In genomic region chr12:10392394-10392930, GRCh38 we compare ENCODE assay signal across 8 cellular contexts. TPM values are rescaled to one million over a fixed set of nuclear protein-coding genes. Genes with fewer than 3 reads are reported as not detected.
DNase-seq lines count a peak whose midpoint lies in the region; ATAC-seq and TF ChIP-seq lines count a peak whose summit lies in the region.

No MANE protein-coding gene starts in this region.

- TF ChIP-seq CTCF in choroid plexus epithelial cell (conservative IDR thresholded peaks at IDR 0.05; ENCODE audit: low read depth, low read length): no peak
- no peak for TF ChIP-seq CTCF in osteocyte (IDR thresholded peaks at IDR 0.05)

- peak overlapping the region; percentile 91 for H3K27ac Mint-ChIP-seq in osteocyte (ENCODE audit: unreplicated experiment)

- no peaks in the 10 kb centered on the region for H3K27me3 Mint-ChIP-seq in osteocyte (ENCODE audit: unreplicated experiment)

- H3K9me3 Mint-ChIP-seq in osteocyte (ENCODE audit: unreplicated experiment): no peaks in the 10 kb centered on the region

- peaks cover 83% of the 10 kb centered on the region for H3K4me1 Mint-ChIP-seq in osteocyte (ENCODE audit: unreplicated experiment)

- ATAC-seq in HG03025 (IDR thresholded peaks at IDR 0.05; ENCODE audit: low FRiP score, unreplicated experiment) (peak; percentile 42), HG03045 (IDR thresholded peaks at IDR 0.05; ENCODE audit: unreplicated experiment) (no peak)

- DNase-seq in activated gamma-delta T cell treated with Interleukin-2 at 50 U/mL for 16 hours (peak; percentile 52), activated gamma-delta T cell (lab: John Stamatoyannopoulos, UW) (no peak), NCI-H69 (lab: John Stamatoyannopoulos, UW) (peak; percentile 13), choroid plexus epithelial cell (ENCODE audit: low read depth) (peak; percentile 100), osteocyte (ENCODE audit: extremely low spot score, unreplicated experiment) (peak; percentile 90)
- no peak for DNase-seq in activated naive CD4-positive, alpha-beta T cell (lab: John Stamatoyannopoulos, UW)

- H3K4me3 ChIP-seq in choroid plexus epithelial cell (ENCODE audit: low read depth, low read length): no peak overlapping the region

- H3K4me3 Mint-ChIP-seq in osteocyte (ENCODE audit: unreplicated experiment): peak overlapping the region; percentile 57

- H3K36me3 Mint-ChIP-seq in osteocyte (ENCODE audit: unreplicated experiment): no peaks in the 10 kb centered on the region

RNA-seq across cellular contexts. Expression of gene KLRK1, which starts 2.6 kb away (rescaled TPM):
- total RNA-seq in osteocyte: 3.2 and 4.9 TPM in 2 replicates

RNA-seq across cellular contexts. Expression of gene KLRC4, which starts 17.1 kb away (rescaled TPM):
- total RNA-seq in osteocyte: 3.1 and 3.3 TPM in 2 replicates

RNA-seq across cellular contexts. Expression of gene KLRC3, which starts 27.9 kb away (rescaled TPM):
- total RNA-seq in osteocyte: 4.9 and 6.7 TPM in 2 replicates

RNA-seq across cellular contexts. Expression of gene KLRC2, which starts 43.3 kb away (rescaled TPM):
- 3.0 and 3.6 TPM in 2 replicates for total RNA-seq in osteocyte

Comparison
In these comparisons a context has a peak if more than half of its experiments do, and no peak if none do; other contexts are left out.
1. DNase-seq: peak in activated gamma-delta T cell treated with Interleukin-2 at 50 U/mL for 16 hours (single experiment), NCI-H69 (single experiment), choroid plexus epithelial cell (single experiment) and osteocyte (single experiment); none in activated gamma-delta T cell (single experiment) and activated naive CD4-positive, alpha-beta T cell (0 of 4).